In genomic region chr2:240134956-240135520, GRCh38 we compare ENCODE assay signal across 1 cellular context.
TF ChIP-seq lines count a peak whose summit lies in the region.

No MANE protein-coding gene starts in this region.

TF ChIP-seq in IMR-90, 13 proteins besides CTCF, POLR2A, EP300 and RAD21:
- TF ChIP-seq FOS (IDR thresholded peaks at IDR 0.05; ENCODE audit: low read depth, low read length) (no peak), MAZ (IDR thresholded peaks at IDR 0.05; ENCODE audit: borderline replicate concordance, low read depth, low read length) (no peak), USF2 (IDR thresholded peaks at IDR 0.05; ENCODE audit: low read depth, low read length) (no peak), CHD1 (IDR thresholded peaks at IDR 0.05; ENCODE audit: low read depth, low read length) (no peak), MAFK (IDR thresholded peaks at IDR 0.05; ENCODE audit: low read depth, low read length) (no peak), RFX5 (IDR thresholded peaks at IDR 0.05; ENCODE audit: low read depth, low read length) (no peak), MXI1 (IDR thresholded peaks at IDR 0.05; ENCODE audit: borderline replicate concordance, low read depth, low read length) (no peak), NFE2L2 (IDR thresholded peaks at IDR 0.05; ENCODE audit: low read depth, low read length) (no peak), BHLHE40 (IDR thresholded peaks at IDR 0.05; ENCODE audit: low read depth, low read length) (no peak)
